Comparison of ENCODE assay signal across 12 cellular contexts in the genomic region with DNA sequence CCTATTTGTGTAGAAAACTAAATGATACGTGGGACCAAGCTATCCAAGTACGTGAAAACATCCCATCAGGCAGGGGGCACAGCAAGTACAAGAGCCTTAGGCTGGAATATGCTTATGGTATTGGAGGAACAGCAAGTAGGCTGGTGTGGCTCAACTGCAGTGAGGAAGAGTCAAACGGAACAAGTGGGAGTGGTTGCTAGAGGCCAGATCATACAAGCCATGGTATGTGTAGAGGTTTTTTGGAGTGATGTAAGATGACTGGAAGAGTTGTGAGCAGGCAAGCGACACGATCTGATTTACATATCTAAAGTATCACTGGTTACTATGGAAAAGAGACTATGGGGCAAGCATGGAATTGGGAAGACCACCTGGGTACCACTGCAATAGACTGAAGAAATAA.
"Had no signal": no experiment of that assay in that cellular context is flagged by ENCODE, and none has a peak within 500 bp of the region (broad histone marks: within the 10 kb centered on the region; RNA-seq: fewer than 3 reads in every experiment).

No MANE protein-coding gene starts in this region.

- H3K9me3 Mint-ChIP-seq: activated naive CD4-positive, alpha-beta T cell treated with anti-CD3 and anti-CD28 coated beads, Interleukin-2, amount 10 ng/mL, durations not matched to agents 7 days and 5 days; endodermal cell; immature natural killer cell; natural killer cell; stimulated activated effector memory CD8-positive, alpha-beta T cell treated with anti-CD3 and anti-CD28 coated beads, Interleukin-12 subunit alpha, Interleukin-12 subunit beta, amount 100 ng/mL, for 72 hours had no signal

- H3K4me3 ChIP-seq: lung, prostate gland, right lobe of liver, tibial nerve had no signal

- DNase-seq: activated naive CD4-positive, alpha-beta T cell treated with anti-CD3 and anti-CD28 coated beads, Interleukin-2, amount 10 ng/mL, durations not matched to agents 7 days and 5 days; endodermal cell; immature natural killer cell; natural killer cell; nucleus accumbens; right lobe of liver; SW 1271 had no signal

- H3K36me3 Mint-ChIP-seq: natural killer cell had no signal

- H3K27me3 Mint-ChIP-seq: activated naive CD4-positive, alpha-beta T cell treated with anti-CD3 and anti-CD28 coated beads, Interleukin-2, amount 10 ng/mL, durations not matched to agents 7 days and 5 days had no signal

- H3K36me3 ChIP-seq: prostate gland had no signal

- H3K4me1 Mint-ChIP-seq: endodermal cell had no signal

- H3K4me3 Mint-ChIP-seq: activated naive CD4-positive, alpha-beta T cell treated with anti-CD3 and anti-CD28 coated beads, Interleukin-2, amount 10 ng/mL, durations not matched to agents 7 days and 5 days; endodermal cell; immature natural killer cell; natural killer cell; stimulated activated effector memory CD8-positive, alpha-beta T cell treated with anti-CD3 and anti-CD28 coated beads, Interleukin-12 subunit alpha, Interleukin-12 subunit beta, amount 100 ng/mL, for 72 hours had no signal

- H3K27me3 ChIP-seq: right lobe of liver, tibial nerve had no signal

- H3K27ac Mint-ChIP-seq: activated naive CD4-positive, alpha-beta T cell treated with anti-CD3 and anti-CD28 coated beads, Interleukin-2, amount 10 ng/mL, durations not matched to agents 7 days and 5 days; endodermal cell; stimulated activated effector memory CD8-positive, alpha-beta T cell treated with anti-CD3 and anti-CD28 coated beads, Interleukin-12 subunit alpha, Interleukin-12 subunit beta, amount 100 ng/mL, for 72 hours had no signal

- ATAC-seq: esophagus mucosa; natural killer cell; right lobe of liver; stimulated activated effector memory CD8-positive, alpha-beta T cell treated with anti-CD3 and anti-CD28 coated beads, Interleukin-12 subunit alpha, Interleukin-12 subunit beta, amount 100 ng/mL, for 72 hours had no signal
